10 cellular contexts compared by ENCODE assay signal in the genomic region with DNA sequence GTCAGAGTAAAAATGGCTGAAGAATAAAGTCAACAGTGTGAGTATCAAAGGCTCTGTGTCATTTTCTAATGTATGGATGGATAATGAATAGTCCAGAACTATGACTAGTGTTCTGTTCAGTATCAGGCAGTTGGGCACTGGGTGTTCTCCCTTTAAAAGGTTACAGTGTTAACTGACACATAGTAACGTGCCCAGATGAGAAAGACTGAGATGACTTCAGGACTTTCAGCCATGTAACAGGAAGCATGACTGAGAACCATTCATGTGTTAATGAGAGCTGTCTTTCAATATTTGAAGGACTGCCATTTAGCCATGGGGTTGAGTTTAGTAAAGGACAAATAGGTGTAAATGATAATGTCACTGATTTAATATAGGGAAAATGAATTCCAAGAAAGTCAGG.
DNase-seq lines count a peak whose midpoint lies in the region; ATAC-seq and TF ChIP-seq lines count a peak whose summit lies in the region.
"Had no signal": no experiment of that assay in that cellular context is flagged by ENCODE, and none has a peak within 500 bp of the region (broad histone marks: within the 10 kb centered on the region; RNA-seq: fewer than 3 reads in every experiment).

No MANE protein-coding gene starts in this region.

- peak; percentile 36 for DNase-seq in GM12865 (ENCODE audit: low read depth)
- no peak for DNase-seq in posterior cingulate gyrus
- DNase-seq in endothelial cell (ENCODE audit: low spot score): no peak
- no peak for DNase-seq in transverse colon
- no peak for DNase-seq in prostate gland (ENCODE audit: low spot score)
- DNase-seq: COR-L47 had no signal

- no peak for TF ChIP-seq EP300 in transverse colon (IDR thresholded peaks at IDR 0.05; ENCODE audit: low read depth)

- peak; percentile 96 for ATAC-seq in GM19467 (IDR thresholded peaks at IDR 0.05; ENCODE audit: unreplicated experiment)
- ATAC-seq in HG03097 (IDR thresholded peaks at IDR 0.05; ENCODE audit: low FRiP score, unreplicated experiment): peak; percentile 99
- peak; percentile 95 for ATAC-seq in activated T-helper 17 cell treated with anti-CD3 and anti-CD28 coated beads, Interleukin-2, amount 50 U/mL, for 72 hours (replicated peaks)

- no peak overlapping the region for H3K4me3 Mint-ChIP-seq in activated T-helper 17 cell treated with anti-CD3 and anti-CD28 coated beads, Interleukin-2, amount 50 U/mL, for 72 hours
- no peak overlapping the region for H3K4me3 Mint-ChIP-seq in endothelial cell (ENCODE audit: unreplicated experiment)

- no peaks in the 10 kb centered on the region for H3K27me3 Mint-ChIP-seq in activated T-helper 17 cell treated with anti-CD3 and anti-CD28 coated beads, Interleukin-2, amount 50 U/mL, for 72 hours
- H3K27me3 Mint-ChIP-seq in endothelial cell (ENCODE audit: unreplicated experiment): no peaks in the 10 kb centered on the region

- intact Hi-C loops in posterior cingulate gyrus (cut with DNase I): no loop called here
- intact Hi-C loops in transverse colon (cut with DNase I; ENCODE audit: low total_unique reads): no loop called here
- intact Hi-C loops in prostate gland (cut with DNase I): no loop called here

- H3K9me3 ChIP-seq in transverse colon (no peaks in the 10 kb centered on the region), prostate gland (no peaks in the 10 kb centered on the region)

- H3K4me3 ChIP-seq in GM12865 (ENCODE audit: low read depth, low read length) (no peak overlapping the region), transverse colon (no peak overlapping the region), prostate gland (no peak overlapping the region)
- H3K4me3 ChIP-seq: skin epidermis had no signal

- H3K27ac Mint-ChIP-seq in activated T-helper 17 cell treated with anti-CD3 and anti-CD28 coated beads, Interleukin-2, amount 50 U/mL, for 72 hours: no peak overlapping the region
- H3K27ac Mint-ChIP-seq in endothelial cell (ENCODE audit: unreplicated experiment): no peak overlapping the region

- TF ChIP-seq POLR2A in transverse colon (IDR thresholded peaks at IDR 0.05): no peak
- no peak for TF ChIP-seq POLR2A in prostate gland (IDR thresholded peaks at IDR 0.05)

- WGBS in transverse colon (ENCODE audit: low coverage in 1 of 2), 2 donors: 40 to 67% methylated on average over 1 of the region's 1 CpG
- WGBS in prostate gland: 64% methylated on average over 1 of the region's 1 CpG

- H3K36me3 ChIP-seq in transverse colon (no peaks in the 10 kb centered on the region), prostate gland (no peaks in the 10 kb centered on the region)

- no peaks in the 10 kb centered on the region for H3K4me1 Mint-ChIP-seq in activated T-helper 17 cell treated with anti-CD3 and anti-CD28 coated beads, Interleukin-2, amount 50 U/mL, for 72 hours
- H3K4me1 Mint-ChIP-seq in endothelial cell (ENCODE audit: unreplicated experiment): no peaks in the 10 kb centered on the region

- no peaks in the 10 kb centered on the region for H3K36me3 Mint-ChIP-seq in activated T-helper 17 cell treated with anti-CD3 and anti-CD28 coated beads, Interleukin-2, amount 50 U/mL, for 72 hours (ENCODE audit: low read depth)
- no peaks in the 10 kb centered on the region for H3K36me3 Mint-ChIP-seq in endothelial cell (ENCODE audit: low read depth, unreplicated experiment)

- H3K4me1 ChIP-seq in transverse colon (no peaks in the 10 kb centered on the region), prostate gland (replicated peaks) (no peaks in the 10 kb centered on the region)

- no peaks in the 10 kb centered on the region for H3K9me3 Mint-ChIP-seq in activated T-helper 17 cell treated with anti-CD3 and anti-CD28 coated beads, Interleukin-2, amount 50 U/mL, for 72 hours
- no peaks in the 10 kb centered on the region for H3K9me3 Mint-ChIP-seq in endothelial cell (ENCODE audit: unreplicated experiment)

- no peak overlapping the region for H3K27ac ChIP-seq in transverse colon
- H3K27ac ChIP-seq in prostate gland: no peak overlapping the region
- H3K27ac ChIP-seq: skin epidermis had no signal

- H3K27me3 ChIP-seq in transverse colon (no peaks in the 10 kb centered on the region), prostate gland (replicated peaks; ENCODE audit: insufficient read depth) (no peaks in the 10 kb centered on the region)

- in situ Hi-C loops in transverse colon (cut with MboI; ENCODE audit: low pct_ligation_motif_present in 1 of 4, low pct_unique_long_range_greater_than_20kb in 1 of 4, low sequenced_read_pairs in 3 of 4): no loop called here

- TF ChIP-seq CTCF in GM12865 (IDR thresholded peaks at IDR 0.05; ENCODE audit: insufficient read depth, low read depth, low read length, missing control alignments): no peak
- no peak for TF ChIP-seq CTCF in endothelial cell (IDR thresholded peaks at IDR 0.05; ENCODE audit: unreplicated experiment)
- no peak for TF ChIP-seq CTCF in transverse colon (IDR thresholded peaks at IDR 0.05)
- TF ChIP-seq CTCF in prostate gland (IDR thresholded peaks at IDR 0.05): no peak
